In genomic region chr7:80641548-80641947, GRCh38 we compare ENCODE assay signal across 20 cellular contexts. TPM values are rescaled to one million over a fixed set of nuclear protein-coding genes. Genes with fewer than 3 reads are reported as not detected.
DNase-seq lines count a peak whose midpoint lies in the region; ATAC-seq, FAIRE-seq and TF ChIP-seq lines count a peak whose summit lies in the region.
"Had no signal": no experiment of that assay in that cellular context is flagged by ENCODE, and none has a peak within 500 bp of the region (broad histone marks: within the 10 kb centered on the region; RNA-seq: fewer than 3 reads in every experiment).

No MANE protein-coding gene starts in this region.

- peak; percentile 68 for FAIRE-seq in D721Med (lab: Jason Lieb, UNC)
- FAIRE-seq: H1 had no signal

- no peaks in the 10 kb centered on the region for H3K9me3 ChIP-seq in gastrocnemius medialis
- H3K9me3 ChIP-seq: BE2C, SJSA1 had no signal

- no peak for TF ChIP-seq POLR2A in gastrocnemius medialis (IDR thresholded peaks at IDR 0.05)

- ATAC-seq in gastrocnemius medialis: no peak
- ATAC-seq: activated CD4-positive, CD25-positive, alpha-beta regulatory T cell treated with anti-CD3 and anti-CD28 coated beads, Interleukin-2, amount 50 U/mL, for 24 hours; activated T-helper 17 cell treated with anti-CD3 and anti-CD28 coated beads, Interleukin-2, amount 50 U/mL, for 72 hours had no signal

- in situ Hi-C loops in gastrocnemius medialis (cut with MboI; ENCODE audit: low sequenced_read_pairs in 4 of 4) (loop anchor here in 1 of 4 donors (25.0 kb wide), 1 partner anchor 1771 kb away; no protein-coding TSS in a partner anchor), GM13976 (cut with MboI; ENCODE audit: low sequenced_read_pairs, unreplicated experiment) (no loop called here)

- CTCF ChIA-PET in GM10248 (lab: Yijun Ruan, JAX): interaction anchor here (1.1 to 2.2 kb wide), 2 partner anchors 34 to 213 kb away, joined by 3 to 5 read pairs; no protein-coding TSS in a partner anchor

- TF ChIP-seq CTCF in D721Med (IDR thresholded peaks at IDR 0.05; ENCODE audit: insufficient read depth, missing control alignments) (no peak), fibroblast of villous mesenchyme (IDR thresholded peaks at IDR 0.05; ENCODE audit: insufficient read depth, low read depth, low read length) (no peak), gastrocnemius medialis (IDR thresholded peaks at IDR 0.05 in 4 of 5, conservative IDR thresholded peaks at IDR 0.05 in 1 of 5) (no peak), GM13976 (IDR thresholded peaks at IDR 0.05; ENCODE audit: borderline replicate concordance, control extremely low read depth, extremely low read depth, insufficient read depth, missing control alignments) (no peak), GM10248 (IDR thresholded peaks at IDR 0.05; ENCODE audit: control extremely low read depth, extremely low read depth, low read depth, missing control alignments) (no peak)

- intact Hi-C loops in gastrocnemius medialis (cut with DNase I; ENCODE audit: low total_unique reads): loop anchor here (5.0 to 10.0 kb wide), 2 partner anchors 59 to 273 kb away; partner anchors contain the start of gene SEMA3C

- H3K27me3 ChIP-seq in gastrocnemius medialis: no peaks in the 10 kb centered on the region
- H3K27me3 ChIP-seq: BE2C, SJSA1 had no signal

- POLR2A ChIA-PET in GM10248 (lab: Yijun Ruan, JAX): no interaction called here

- DNase-seq in D721Med (ENCODE audit: insufficient read length, low spot score) (no peak), NCI-H1436 (lab: John Stamatoyannopoulos, UW) (peak; percentile 47), fibroblast of villous mesenchyme (ENCODE audit: low read depth) (peak; percentile 74), gastrocnemius medialis (no peak), NCI-H2029 (lab: John Stamatoyannopoulos, UW) (no peak), GM13976 (ENCODE audit: low spot score) (no peak), GM10248 (ENCODE audit: extremely low spot score) (no peak)
- DNase-seq: BE2C; effector CD8-positive, alpha-beta T cell; Karpas-422; NCI-H1417 treated with DMSO at 0.1 percent for 48 hours; NCI-H446 treated with DMSO at 0.1 percent for 48 hours; stimulated activated CD4-positive, alpha-beta T cell treated with anti-CD3 and anti-CD28 coated beads, Interleukin-4, amount 100 ng/mL, for 24 hours; substantia nigra had no signal

- no peaks in the 10 kb centered on the region for H3K36me3 ChIP-seq in gastrocnemius medialis
- H3K36me3 ChIP-seq: BE2C, SJSA1 had no signal

- H3K4me1 ChIP-seq in gastrocnemius medialis: peaks cover 28 to 42% of the 10 kb centered on the region in 2 donors

- H3K4me3 ChIP-seq in fibroblast of villous mesenchyme (ENCODE audit: low read depth, low read length) (no peak overlapping the region), gastrocnemius medialis (peak overlapping the region; percentile 27 to 48 (median 44))
- H3K4me3 ChIP-seq: SJSA1 had no signal

- peak overlapping the region; percentile 82 to 92 (median 86) for H3K27ac ChIP-seq in gastrocnemius medialis
- H3K27ac ChIP-seq: SJSA1 had no signal

RNA-seq across cellular contexts. Expression of gene CD36, which starts 3.1 kb away (rescaled TPM):
- 1.3 and 4.3 TPM in 2 replicates for total RNA-seq in fibroblast of villous mesenchyme
- total RNA-seq in gastrocnemius medialis: 100 to 1,000 TPM; 210 to 375 (median 311) TPM
- total RNA-seq: activated T-helper 17 cell treated with anti-CD3 and anti-CD28 coated beads, Interleukin-2, amount 50 U/mL, for 72 hours; OCI-LY7; T-helper 2 cell treated with Interferon-gamma antibody and Interleukin-4, amounts not matched to agents 100 ng/mL and 5 ng/mL, for 36 hours had no signal

Comparison
In these comparisons a context has a peak if more than half of its experiments do, and no peak if none do; other contexts are left out.
1. DNase-seq: peak in NCI-H1436 (single experiment) and fibroblast of villous mesenchyme (single experiment); none in D721Med (single experiment), gastrocnemius medialis (0 of 2), NCI-H2029 (single experiment), GM13976 (single experiment) and GM10248 (single experiment).
2. RNA of gene CD36, which starts 3.1 kb away (total RNA-seq): 210 to 375 TPM in gastrocnemius medialis; 1.3 to 4.3 TPM in fibroblast of villous mesenchyme; every median in the first group is over 10 times any median in the second.